ENCODE assay signal across 9 cellular contexts in genomic region chr7:90552521-90552920, GRCh38. TPM values are rescaled to one million over a fixed set of nuclear protein-coding genes. Genes with fewer than 3 reads are reported as not detected.
DNase-seq lines count a peak whose midpoint lies in the region; ATAC-seq and TF ChIP-seq lines count a peak whose summit lies in the region.
"Had no signal": no experiment of that assay in that cellular context is flagged by ENCODE, and none has a peak within 500 bp of the region (broad histone marks: within the 10 kb centered on the region; RNA-seq: fewer than 3 reads in every experiment).

No MANE protein-coding gene starts in this region.

- no peak overlapping the region for H3K4me3 Mint-ChIP-seq in neural crest cell
- no peak overlapping the region for H3K4me3 Mint-ChIP-seq in stimulated activated naive CD8-positive, alpha-beta T cell treated with anti-CD3 and anti-CD28 coated beads, Interleukin-15, amount 100 ng/mL, for 72 hours
- H3K4me3 Mint-ChIP-seq: dendritic cell treated with granulocyte-macrophage colony-stimulating factor and Interleukin-4, amounts not matched to agents 40 ng/mL and 50 ng/mL, for 4 days had no signal

- no peaks in the 10 kb centered on the region for H3K27me3 Mint-ChIP-seq in neural crest cell (ENCODE audit: low read depth)
- H3K27me3 Mint-ChIP-seq in stimulated activated naive CD8-positive, alpha-beta T cell treated with anti-CD3 and anti-CD28 coated beads, Interleukin-15, amount 100 ng/mL, for 72 hours, result peaks cover 44% of the 10 kb centered on the region

- TF ChIP-seq CTCF in cardiac fibroblast (IDR thresholded peaks at IDR 0.05; ENCODE audit: low read depth, low read length) (peak; percentile 25), neural crest cell (conservative IDR thresholded peaks at IDR 0.05) (peak; percentile 59)

- no peak overlapping the region for H3K27ac Mint-ChIP-seq in neural crest cell (ENCODE audit: unreplicated experiment)
- H3K27ac Mint-ChIP-seq in stimulated activated naive CD8-positive, alpha-beta T cell treated with anti-CD3 and anti-CD28 coated beads, Interleukin-15, amount 100 ng/mL, for 72 hours, result no peak overlapping the region
- H3K27ac Mint-ChIP-seq: dendritic cell treated with granulocyte-macrophage colony-stimulating factor and Interleukin-4, amounts not matched to agents 40 ng/mL and 50 ng/mL, for 4 days had no signal

- H3K9me3 Mint-ChIP-seq in neural crest cell, result peaks cover 14% of the 10 kb centered on the region
- H3K9me3 Mint-ChIP-seq in stimulated activated naive CD8-positive, alpha-beta T cell treated with anti-CD3 and anti-CD28 coated beads, Interleukin-15, amount 100 ng/mL, for 72 hours, result peaks cover 0 to 10% of the 10 kb centered on the region in 2 donors
- H3K9me3 Mint-ChIP-seq: dendritic cell treated with granulocyte-macrophage colony-stimulating factor and Interleukin-4, amounts not matched to agents 40 ng/mL and 50 ng/mL, for 4 days had no signal

- no peak overlapping the region for H3K4me3 ChIP-seq in cardiac fibroblast (replicated peaks in 1 of 2; ENCODE audit: low read depth in 2 of 2, low read length in 2 of 2)

- DNase-seq in G401 (ENCODE audit: low spot score) (peak; percentile 17), NAMALWA (ENCODE audit: low spot score) (peak; percentile 35), cardiac fibroblast (ENCODE audit: low read depth in 2 of 2) (peak; percentile 54 to 63), neural crest cell (ENCODE audit: low read depth, low spot score) (no peak), NCI-H128 (lab: John Stamatoyannopoulos, UW; ENCODE audit: unreplicated experiment) (no peak), retina (no peak)
- DNase-seq in stimulated activated naive CD8-positive, alpha-beta T cell treated with anti-CD3 and anti-CD28 coated beads, Interleukin-15, amount 100 ng/mL, for 72 hours, result no peak

- no peaks in the 10 kb centered on the region for H3K4me1 Mint-ChIP-seq in neural crest cell
- no peaks in the 10 kb centered on the region for H3K4me1 Mint-ChIP-seq in stimulated activated naive CD8-positive, alpha-beta T cell treated with anti-CD3 and anti-CD28 coated beads, Interleukin-15, amount 100 ng/mL, for 72 hours

- ATAC-seq in GM18870 (IDR thresholded peaks at IDR 0.05; ENCODE audit: unreplicated experiment), result no peak
- no peak for ATAC-seq in stimulated activated naive CD8-positive, alpha-beta T cell treated with anti-CD3 and anti-CD28 coated beads, Interleukin-15, amount 100 ng/mL, for 72 hours

- in situ Hi-C loops in G401 (cut with HindIII; ENCODE audit: low sequenced_read_pairs), result no loop called here

- H3K36me3 Mint-ChIP-seq in neural crest cell (ENCODE audit: low read depth), result no peaks in the 10 kb centered on the region

RNA-seq across cellular contexts. Expression of gene CDK14, which starts 43.6 kb away (rescaled TPM):
- total RNA-seq in G401 (2014; rRNA removed; shearing (Covaris generic)), result not detected in 2 replicates
- 42.2 and 49.6 TPM in 2 replicates for total RNA-seq in neural crest cell

Comparison
In these comparisons a context has a peak if more than half of its experiments do, and no peak if none do; other contexts are left out.
1. DNase-seq: peak in G401 (single experiment), NAMALWA (single experiment) and cardiac fibroblast (2 of 2); none in neural crest cell (single experiment), stimulated activated naive CD8-positive, alpha-beta T cell treated with anti-CD3 and anti-CD28 coated beads, Interleukin-15, amount 100 ng/mL, for 72 hours (0 of 2), NCI-H128 (single experiment) and retina (single experiment).
2. RNA of gene CDK14, which starts 43.6 kb away (total RNA-seq): 42.2 to 49.6 TPM in neural crest cell; not detected in G401; every median in the first group is over 10 times any median in the second.